Comparison of ENCODE assay signal across 1 cellular context in genomic region chr14:43370234-43370896, GRCh38.
TF ChIP-seq lines count a peak whose summit lies in the region.

No MANE protein-coding gene starts in this region.

TF ChIP-seq in H1, 55 proteins besides CTCF, POLR2A, EP300 and RAD21:
- peak; percentile 21; the same call in 1 of the 2 replicates for TF ChIP-seq YY1 (IDR thresholded peaks at IDR 0.05; ENCODE audit: low read depth, low read length)
